Comparison of ENCODE assay signal across 1 cellular context in genomic region chr20:45933231-45934045, GRCh38.
TF ChIP-seq lines count a peak whose summit lies in the region.

No MANE protein-coding gene starts in this region.

TF ChIP-seq in HEK293, 187 proteins besides CTCF, POLR2A, EP300 and RAD21 (continued from another document and continues in another):
- TF ChIP-seq ELK4 (IDR thresholded peaks at IDR 0.05; ENCODE audit: borderline replicate concordance, low read depth, low read length) (no peak), ZNF785 (tag by site-specific recombination; IDR thresholded peaks at IDR 0.05) (no peak), ZNF311 (tag by site-specific recombination; IDR thresholded peaks at IDR 0.05; ENCODE audit: borderline replicate concordance) (no peak), KLF7 (tag by site-specific recombination; IDR thresholded peaks at IDR 0.05; ENCODE audit: borderline replicate concordance) (no peak), ZBTB44 (tag by site-specific recombination; IDR thresholded peaks at IDR 0.05) (no peak), HOXC10 (CRISPR knock-in tag; IDR thresholded peaks at IDR 0.05) (no peak), ZNF18 (tag by site-specific recombination; IDR thresholded peaks at IDR 0.05) (no peak), ZBTB20 (tag by site-specific recombination; IDR thresholded peaks at IDR 0.05) (no peak), PRDM6 (tag by site-specific recombination; IDR thresholded peaks at IDR 0.05) (no peak), ZFP37 (tag by site-specific recombination; IDR thresholded peaks at IDR 0.05) (no peak), ZNF394 (tag by site-specific recombination; IDR thresholded peaks at IDR 0.05; ENCODE audit: borderline replicate concordance) (peak; percentile 30; the same call in 1 of the 2 replicates), ZBTB1 (tag by site-specific recombination; IDR thresholded peaks at IDR 0.05) (no peak), ZBTB17 (tag by site-specific recombination; IDR thresholded peaks at IDR 0.05) (peak; percentile 58), ZFP41 (tag by site-specific recombination; IDR thresholded peaks at IDR 0.05; ENCODE audit: borderline replicate concordance) (no peak), ZNF529 (tag by site-specific recombination; IDR thresholded peaks at IDR 0.05; ENCODE audit: insufficient replicate concordance) (no peak), ZNF624 (tag by site-specific recombination; IDR thresholded peaks at IDR 0.05) (no peak), REST (tag by site-specific recombination; IDR thresholded peaks at IDR 0.05) (no peak), ZNF777 (tag by site-specific recombination; IDR thresholded peaks at IDR 0.05; ENCODE audit: borderline replicate concordance) (no peak), ZNF580 (tag by site-specific recombination; IDR thresholded peaks at IDR 0.05) (no peak), ZNF148 (tag by site-specific recombination; IDR thresholded peaks at IDR 0.05; ENCODE audit: borderline replicate concordance) (no peak), ZNF571 (tag by site-specific recombination; IDR thresholded peaks at IDR 0.05) (no peak), ZSCAN5A (tag by site-specific recombination; IDR thresholded peaks at IDR 0.05) (no peak), ZNF747 (tag by site-specific recombination; IDR thresholded peaks at IDR 0.05) (no peak), ZNF239 (tag by site-specific recombination; IDR thresholded peaks at IDR 0.05) (no peak), ZNF10 (tag by site-specific recombination; IDR thresholded peaks at IDR 0.05) (0 out of 2 replicates have a peak, but pooled peaks have one; percentile 15), ZNF354C (tag by site-specific recombination; IDR thresholded peaks at IDR 0.05; ENCODE audit: borderline replicate concordance, low read depth) (no peak), ZNF561 (tag by site-specific recombination; IDR thresholded peaks at IDR 0.05; ENCODE audit: borderline replicate concordance) (peak; percentile 61; the same call in 1 of the 2 replicates), PRDM1 (tag by site-specific recombination; IDR thresholded peaks at IDR 0.05) (no peak), ZFP69B (tag by site-specific recombination; IDR thresholded peaks at IDR 0.05) (no peak), ZNF2 (tag by site-specific recombination; IDR thresholded peaks at IDR 0.05) (no peak), ZNF548 (tag by site-specific recombination; IDR thresholded peaks at IDR 0.05) (no peak), ZNF449 (tag by site-specific recombination; IDR thresholded peaks at IDR 0.05) (no peak), ZNF362 (tag by site-specific recombination; IDR thresholded peaks at IDR 0.05) (no peak), ZNF426 (tag by site-specific recombination; IDR thresholded peaks at IDR 0.05) (no peak), TCF7L2 (IDR thresholded peaks at IDR 0.05; ENCODE audit: borderline replicate concordance, low read depth, low read length) (no peak), ZNF707 (tag by site-specific recombination; IDR thresholded peaks at IDR 0.05) (no peak), ZNF175 (tag by site-specific recombination; IDR thresholded peaks at IDR 0.05) (no peak), HIC1 (tag by site-specific recombination; IDR thresholded peaks at IDR 0.05) (no peak), ZNF544 (tag by site-specific recombination; IDR thresholded peaks at IDR 0.05) (no peak), ZBTB7A (tag by site-specific recombination; IDR thresholded peaks at IDR 0.05; ENCODE audit: low read depth) (no peak), ZNF157 (tag by site-specific recombination; IDR thresholded peaks at IDR 0.05) (no peak), MZF1 (tag by site-specific recombination; IDR thresholded peaks at IDR 0.05; ENCODE audit: borderline replicate concordance) (no peak)
